ENCODE assay signal across 2 cellular contexts in genomic region chr22:18025898-18026297, GRCh38.
TF ChIP-seq lines count a peak whose summit lies in the region.

No MANE protein-coding gene starts in this region.

TF ChIP-seq in K562, 482 proteins besides CTCF, POLR2A, EP300 and RAD21:
- TF ChIP-seq ZNF121 (CRISPR knock-in tag; conservative IDR thresholded peaks at IDR 0.05): peak; percentile 55; the same call in 1 of the 2 replicates

TF ChIP-seq in HepG2, 621 proteins besides CTCF, POLR2A, EP300 and RAD21:
- peak; percentile 36; the same call in 1 of the 2 replicates for TF ChIP-seq ZNF121 (CRISPR knock-in tag; IDR thresholded peaks at IDR 0.05)
